10 cellular contexts compared by ENCODE assay signal in genomic region chr17:40072481-40073346, GRCh38. TPM values are rescaled to one million over a fixed set of nuclear protein-coding genes. Genes with fewer than 3 reads are reported as not detected.
DNase-seq lines count a peak whose midpoint lies in the region; ATAC-seq and TF ChIP-seq lines count a peak whose summit lies in the region.
"Had no signal": no experiment of that assay in that cellular context is flagged by ENCODE, and none has a peak within 500 bp of the region (broad histone marks: within the 10 kb centered on the region; RNA-seq: fewer than 3 reads in every experiment).

No MANE protein-coding gene starts in this region.

- 6 to 11% methylated on average over 5 to 19 of the region's 19 CpGs for WGBS in body of pancreas, 2 donors
- 82% methylated on average over 13 to 17 of the region's 19 CpGs for WGBS in mesodermal cell (ENCODE audit: insufficient coverage in 2 of 2), 2 experiments
- WGBS in thyroid gland, 2 donors = 21 to 30% methylated on average over 14 to 17 of the region's 19 CpGs

- intact Hi-C loops in body of pancreas (cut with DNase I) = no loop called here
- intact Hi-C loops in thyroid gland (cut with DNase I) = no loop called here

- TF ChIP-seq POLR2A in body of pancreas (IDR thresholded peaks at IDR 0.05) (peak in 1 of 3 donors; percentile 18), thyroid gland (IDR thresholded peaks at IDR 0.05) (no peak)

- DNase-seq in DMS79 treated with DMSO at 0.1 percent for 48 hours (lab: John Stamatoyannopoulos, UW) (peak; percentile 24), DMS79 (lab: John Stamatoyannopoulos, UW) (no peak), body of pancreas (peak; percentile 30 to 67 (median 58)), thyroid gland (peak; percentile 79 to 89), foreskin fibroblast (no peak)

- H3K9me3 ChIP-seq in body of pancreas (no peaks in the 10 kb centered on the region), mesodermal cell (ENCODE audit: control insufficient read depth, low read length) (no peaks in the 10 kb centered on the region), thyroid gland (no peaks in the 10 kb centered on the region)

- H3K4me1 ChIP-seq in body of pancreas = peaks cover 96% of the 10 kb centered on the region
- peaks cover 56% of the 10 kb centered on the region for H3K4me1 ChIP-seq in mesodermal cell (ENCODE audit: control insufficient read depth, insufficient read depth, low read length, poor library complexity, severe bottlenecking)
- H3K4me1 ChIP-seq in thyroid gland = peaks cover 85 to 90% of the 10 kb centered on the region in 2 donors

- TF ChIP-seq CTCF in body of pancreas (IDR thresholded peaks at IDR 0.05) (no peak), thyroid gland (IDR thresholded peaks at IDR 0.05) (peak in 1 of 6 experiments; percentile 8), foreskin fibroblast (IDR thresholded peaks at IDR 0.05; ENCODE audit: low read depth, low read length) (no peak)

- no peaks in the 10 kb centered on the region for H3K27me3 ChIP-seq in body of pancreas
- H3K27me3 ChIP-seq in thyroid gland = no peaks in the 10 kb centered on the region

- ATAC-seq in body of pancreas = no peak
- ATAC-seq in GM19324 (IDR thresholded peaks at IDR 0.05; ENCODE audit: low FRiP score, unreplicated experiment) = no peak
- ATAC-seq in GM18502 (IDR thresholded peaks at IDR 0.05; ENCODE audit: poor library complexity, unreplicated experiment) = no peak

- H3K27ac ChIP-seq in body of pancreas (peak overlapping the region; percentile 90 to 98 (median 98)), mesodermal cell (ENCODE audit: low read depth, low read length, severe bottlenecking) (peak overlapping the region; percentile 5), thyroid gland (peak overlapping the region; percentile 92 to 94 (median 93))

- H3K36me3 ChIP-seq in body of pancreas (replicated peaks in 1 of 2; ENCODE audit: insufficient read depth in 1 of 2, low read depth in 2 of 2) (no peaks in the 10 kb centered on the region), mesodermal cell (ENCODE audit: control insufficient read depth, insufficient read depth, low read length) (no peaks in the 10 kb centered on the region), thyroid gland (no peaks in the 10 kb centered on the region)

- H3K4me3 ChIP-seq in body of pancreas = no peak overlapping the region
- no peak overlapping the region for H3K4me3 ChIP-seq in mesodermal cell (ENCODE audit: extremely low read depth, insufficient read depth, low read length, poor library complexity, severe bottlenecking)
- peak overlapping the region in 1 of 3 donors; percentile 11 for H3K4me3 ChIP-seq in thyroid gland (replicated peaks in 1 of 3)
- no peak overlapping the region for H3K4me3 ChIP-seq in foreskin fibroblast (ENCODE audit: low read depth in 1 of 2, low read length in 2 of 2)

RNA-seq across cellular contexts. Expression of gene THRA, which starts 9.9 kb away (rescaled TPM):
- total RNA-seq in body of pancreas (10 to 100 TPM; 37.9 to 61.6 TPM), thyroid gland (10 to 100 TPM; 34.0 to 52.9 (median 44.8) TPM)
- 20.7 TPM for polyA plus RNA-seq in mesodermal cell (2013, experiment 1 of 2)
- 21.5 TPM for polyA plus RNA-seq in mesodermal cell (2013, experiment 2 of 2)

RNA-seq across cellular contexts. Expression of gene MED24, which starts 18.5 kb away (rescaled TPM):
- 10 to 100 TPM; 34.9 to 38.7 TPM for total RNA-seq in body of pancreas
- polyA plus RNA-seq in mesodermal cell (2013, experiment 1 of 2) = 73.9 TPM
- polyA plus RNA-seq in mesodermal cell (2013, experiment 2 of 2) = 73.6 TPM
- total RNA-seq in thyroid gland = 10 to 100 TPM; 37.1 to 68.4 (median 56.6) TPM

RNA-seq across cellular contexts. Expression of gene NR1D1, which starts 27.7 kb away (rescaled TPM):
- 1 to 10 TPM; 2.3 to 5.9 TPM for total RNA-seq in body of pancreas
- polyA plus RNA-seq in mesodermal cell (2013, experiment 1 of 2) = 8.1 TPM
- 6.0 TPM for polyA plus RNA-seq in mesodermal cell (2013, experiment 2 of 2)
- 1 to 10 TPM; 3.4 to 9.9 (median 5.1) TPM for total RNA-seq in thyroid gland

RNA-seq across cellular contexts. Expression of gene MSL1, which starts 49.1 kb away (rescaled TPM):
- total RNA-seq in body of pancreas = 100 to 1,000 TPM in 1 of 2 donors, 10 to 100 TPM in 1; 75.5 to 157 TPM
- polyA plus RNA-seq in mesodermal cell (2013, experiment 1 of 2) = 81.0 TPM
- 79.8 TPM for polyA plus RNA-seq in mesodermal cell (2013, experiment 2 of 2)
- total RNA-seq in thyroid gland = 100 to 1,000 TPM in 1 of 4 donors, 10 to 100 TPM in 3; 69.9 to 101 (median 80.4) TPM

RNA-seq across cellular contexts. Expression of gene CSF3, which starts 57.5 kb away (rescaled TPM):
- 1 to 10 TPM in 1 of 2 donors, under 1 TPM in 1; 0.78 to 1.6 TPM for total RNA-seq in body of pancreas
- not detected for polyA plus RNA-seq in mesodermal cell (2013, experiment 1 of 2)
- polyA plus RNA-seq in mesodermal cell (2013, experiment 2 of 2) = not detected
- not detected for total RNA-seq in thyroid gland
- total RNA-seq: frontal cortex, H4 had no signal

Comparison
In these comparisons a context has a peak if more than half of its experiments do, and no peak if none do; other contexts are left out.
1. DNase-seq: peak in DMS79 treated with DMSO at 0.1 percent for 48 hours (single experiment), body of pancreas (4 of 4) and thyroid gland (2 of 2); none in DMS79 (single experiment) and foreskin fibroblast (0 of 2).
2. H3K27ac ChIP-seq: peak in every context shown above with its lines; median percentile 98 in body of pancreas; 93 in thyroid gland; 5 in mesodermal cell.